In the genomic region with DNA sequence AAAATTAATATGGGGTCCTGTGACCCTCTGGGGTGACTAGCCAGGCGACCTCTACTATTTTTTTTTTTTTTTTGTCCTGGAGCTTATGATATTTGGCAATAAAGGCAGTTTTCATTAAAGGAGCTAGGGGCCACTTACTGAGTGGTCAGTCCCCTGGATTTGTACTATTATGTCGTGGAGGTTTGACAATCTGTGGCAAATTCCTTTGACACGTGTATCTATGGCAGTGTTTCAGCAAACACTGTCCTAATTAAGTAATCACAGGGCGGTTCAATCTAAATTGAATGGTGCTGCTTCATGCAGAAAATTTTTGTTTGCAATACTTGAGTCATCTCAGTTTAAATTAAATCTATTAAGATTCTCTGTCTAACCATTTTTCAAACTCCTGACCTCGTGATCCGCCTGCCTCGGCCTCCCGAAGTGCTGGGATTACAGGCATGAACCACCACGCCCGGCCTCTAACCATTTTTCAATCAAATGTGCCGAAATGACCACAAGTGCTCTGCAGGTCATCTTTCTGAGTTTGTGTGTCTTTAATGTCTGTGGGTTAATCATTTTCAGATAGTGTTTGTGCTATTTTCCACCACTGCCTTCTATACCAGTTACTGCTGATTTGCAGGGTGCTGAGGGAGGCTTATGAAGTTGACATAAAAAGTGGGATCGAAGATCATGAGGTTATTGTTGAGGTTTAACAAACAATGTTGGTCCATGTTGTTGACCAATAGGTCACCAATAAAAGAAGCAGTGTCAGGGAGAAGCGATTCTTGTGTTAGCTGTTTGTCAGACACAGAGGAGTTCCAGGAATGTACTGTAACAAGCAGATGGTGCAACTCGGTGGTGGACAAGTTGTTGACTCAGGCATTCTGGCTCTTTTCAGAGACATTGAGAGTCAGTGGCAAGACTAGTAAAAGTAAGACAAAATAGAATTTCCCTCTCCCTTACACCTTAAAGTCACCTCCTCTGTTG, we compare ENCODE assay signal across 1 cellular context.
A peak's percentile ranks its signal among the peaks of the same experiment; 100 is the strongest.
TF ChIP-seq lines count a peak whose summit lies in the region.

No MANE protein-coding gene starts in this region.

TF ChIP-seq in HepG2, 621 proteins besides CTCF, POLR2A, EP300 and RAD21 (continued from another document and continues in another):
- TF ChIP-seq, protein P1, sequence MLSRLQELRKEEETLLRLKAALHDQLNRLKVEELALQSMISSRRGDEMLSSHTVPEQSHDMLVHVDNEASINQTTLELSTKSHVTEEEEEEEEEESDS (CRISPR knock-in tag; IDR thresholded peaks at IDR 0.05; ENCODE audit: borderline replicate concordance), result no peak
- TF ChIP-seq SYNCRIP (IDR thresholded peaks at IDR 0.05; ENCODE audit: insufficient read depth, low read depth, low read length), result no peak
- TF ChIP-seq, protein P2, sequence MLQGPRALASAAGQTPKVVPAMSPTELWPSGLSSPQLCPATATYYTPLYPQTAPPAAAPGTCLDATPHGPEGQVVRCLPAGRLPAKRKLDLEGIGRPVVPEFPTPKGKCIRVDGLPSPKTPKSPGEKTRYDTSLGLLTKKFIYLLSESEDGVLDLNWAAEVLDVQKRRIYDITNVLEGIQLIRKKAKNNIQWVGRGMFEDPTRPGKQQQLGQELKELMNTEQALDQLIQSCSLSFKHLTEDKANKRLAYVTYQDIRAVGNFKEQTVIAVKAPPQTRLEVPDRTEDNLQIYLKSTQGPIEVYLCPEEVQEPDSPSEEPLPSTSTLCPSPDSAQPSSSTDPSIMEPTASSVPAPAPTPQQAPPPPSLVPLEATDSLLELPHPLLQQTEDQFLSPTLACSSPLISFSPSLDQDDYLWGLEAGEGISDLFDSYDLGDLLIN (CRISPR knock-in tag; IDR thresholded peaks at IDR 0.05; ENCODE audit: borderline replicate concordance), result no peak
- TF ChIP-seq ETV5 (CRISPR knock-in tag; IDR thresholded peaks at IDR 0.05; ENCODE audit: borderline replicate concordance), result peak; percentile 89
- TF ChIP-seq, protein P3, sequence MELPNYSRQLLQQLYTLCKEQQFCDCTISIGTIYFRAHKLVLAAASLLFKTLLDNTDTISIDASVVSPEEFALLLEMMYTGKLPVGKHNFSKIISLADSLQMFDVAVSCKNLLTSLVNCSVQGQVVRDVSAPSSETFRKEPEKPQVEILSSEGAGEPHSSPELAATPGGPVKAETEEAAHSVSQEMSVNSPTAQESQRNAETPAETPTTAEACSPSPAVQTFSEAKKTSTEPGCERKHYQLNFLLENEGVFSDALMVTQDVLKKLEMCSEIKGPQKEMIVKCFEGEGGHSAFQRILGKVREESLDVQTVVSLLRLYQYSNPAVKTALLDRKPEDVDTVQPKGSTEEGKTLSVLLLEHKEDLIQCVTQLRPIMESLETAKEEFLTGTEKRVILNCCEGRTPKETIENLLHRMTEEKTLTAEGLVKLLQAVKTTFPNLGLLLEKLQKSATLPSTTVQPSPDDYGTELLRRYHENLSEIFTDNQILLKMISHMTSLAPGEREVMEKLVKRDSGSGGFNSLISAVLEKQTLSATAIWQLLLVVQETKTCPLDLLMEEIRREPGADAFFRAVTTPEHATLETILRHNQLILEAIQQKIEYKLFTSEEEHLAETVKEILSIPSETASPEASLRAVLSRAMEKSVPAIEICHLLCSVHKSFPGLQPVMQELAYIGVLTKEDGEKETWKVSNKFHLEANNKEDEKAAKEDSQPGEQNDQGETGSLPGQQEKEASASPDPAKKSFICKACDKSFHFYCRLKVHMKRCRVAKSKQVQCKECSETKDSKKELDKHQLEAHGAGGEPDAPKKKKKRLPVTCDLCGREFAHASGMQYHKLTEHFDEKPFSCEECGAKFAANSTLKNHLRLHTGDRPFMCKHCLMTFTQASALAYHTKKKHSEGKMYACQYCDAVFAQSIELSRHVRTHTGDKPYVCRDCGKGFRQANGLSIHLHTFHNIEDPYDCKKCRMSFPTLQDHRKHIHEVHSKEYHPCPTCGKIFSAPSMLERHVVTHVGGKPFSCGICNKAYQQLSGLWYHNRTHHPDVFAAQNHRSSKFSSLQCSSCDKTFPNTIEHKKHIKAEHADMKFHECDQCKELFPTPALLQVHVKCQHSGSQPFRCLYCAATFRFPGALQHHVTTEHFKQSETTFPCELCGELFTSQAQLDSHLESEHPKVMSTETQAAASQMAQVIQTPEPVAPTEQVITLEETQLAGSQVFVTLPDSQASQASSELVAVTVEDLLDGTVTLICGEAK (IDR thresholded peaks at IDR 0.05), result no peak
- TF ChIP-seq, protein P3 (CRISPR knock-in tag; IDR thresholded peaks at IDR 0.05), result peak; percentile 70
- TF ChIP-seq SMARCC2 (IDR thresholded peaks at IDR 0.05), result peak; percentile 52; the same call in 1 of the 2 replicates
- TF ChIP-seq, protein P4, sequence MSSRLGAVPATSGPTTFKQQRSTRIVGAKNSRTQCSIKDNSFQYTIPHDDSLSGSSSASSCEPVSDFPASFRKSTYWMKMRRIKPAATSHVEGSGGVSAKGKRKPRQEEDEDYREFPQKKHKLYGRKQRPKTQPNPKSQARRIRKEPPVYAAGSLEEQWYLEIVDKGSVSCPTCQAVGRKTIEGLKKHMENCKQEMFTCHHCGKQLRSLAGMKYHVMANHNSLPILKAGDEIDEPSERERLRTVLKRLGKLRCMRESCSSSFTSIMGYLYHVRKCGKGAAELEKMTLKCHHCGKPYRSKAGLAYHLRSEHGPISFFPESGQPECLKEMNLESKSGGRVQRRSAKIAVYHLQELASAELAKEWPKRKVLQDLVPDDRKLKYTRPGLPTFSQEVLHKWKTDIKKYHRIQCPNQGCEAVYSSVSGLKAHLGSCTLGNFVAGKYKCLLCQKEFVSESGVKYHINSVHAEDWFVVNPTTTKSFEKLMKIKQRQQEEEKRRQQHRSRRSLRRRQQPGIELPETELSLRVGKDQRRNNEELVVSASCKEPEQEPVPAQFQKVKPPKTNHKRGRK (CRISPR knock-in tag; IDR thresholded peaks at IDR 0.05), result no peak
- TF ChIP-seq, protein P5, sequence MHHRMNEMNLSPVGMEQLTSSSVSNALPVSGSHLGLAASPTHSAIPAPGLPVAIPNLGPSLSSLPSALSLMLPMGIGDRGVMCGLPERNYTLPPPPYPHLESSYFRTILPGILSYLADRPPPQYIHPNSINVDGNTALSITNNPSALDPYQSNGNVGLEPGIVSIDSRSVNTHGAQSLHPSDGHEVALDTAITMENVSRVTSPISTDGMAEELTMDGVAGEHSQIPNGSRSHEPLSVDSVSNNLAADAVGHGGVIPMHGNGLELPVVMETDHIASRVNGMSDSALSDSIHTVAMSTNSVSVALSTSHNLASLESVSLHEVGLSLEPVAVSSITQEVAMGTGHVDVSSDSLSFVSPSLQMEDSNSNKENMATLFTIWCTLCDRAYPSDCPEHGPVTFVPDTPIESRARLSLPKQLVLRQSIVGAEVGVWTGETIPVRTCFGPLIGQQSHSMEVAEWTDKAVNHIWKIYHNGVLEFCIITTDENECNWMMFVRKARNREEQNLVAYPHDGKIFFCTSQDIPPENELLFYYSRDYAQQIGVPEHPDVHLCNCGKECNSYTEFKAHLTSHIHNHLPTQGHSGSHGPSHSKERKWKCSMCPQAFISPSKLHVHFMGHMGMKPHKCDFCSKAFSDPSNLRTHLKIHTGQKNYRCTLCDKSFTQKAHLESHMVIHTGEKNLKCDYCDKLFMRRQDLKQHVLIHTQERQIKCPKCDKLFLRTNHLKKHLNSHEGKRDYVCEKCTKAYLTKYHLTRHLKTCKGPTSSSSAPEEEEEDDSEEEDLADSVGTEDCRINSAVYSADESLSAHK (CRISPR knock-in tag; IDR thresholded peaks at IDR 0.05; ENCODE audit: borderline replicate concordance), result no peak
- no peak for TF ChIP-seq ZNF790 (CRISPR knock-in tag; IDR thresholded peaks at IDR 0.05; ENCODE audit: borderline replicate concordance)
- TF ChIP-seq NR2C2 (CRISPR knock-in tag; IDR thresholded peaks at IDR 0.05; ENCODE audit: borderline replicate concordance), result peak; percentile 71; the same call in 1 of the 2 replicates
- no peak for TF ChIP-seq LCORL (IDR thresholded peaks at IDR 0.05)
- TF ChIP-seq LCORL (CRISPR knock-in tag; IDR thresholded peaks at IDR 0.05), result peak; percentile 96
- TF ChIP-seq YY1 (IDR thresholded peaks at IDR 0.05; ENCODE audit: insufficient read depth, insufficient replicate concordance, low read depth, low read length), result no peak
- peak; percentile 83; the same call in 1 of the 2 replicates for TF ChIP-seq ZBTB20 (CRISPR knock-in tag; IDR thresholded peaks at IDR 0.05; ENCODE audit: borderline replicate concordance, low read depth)
- TF ChIP-seq, protein P6, sequence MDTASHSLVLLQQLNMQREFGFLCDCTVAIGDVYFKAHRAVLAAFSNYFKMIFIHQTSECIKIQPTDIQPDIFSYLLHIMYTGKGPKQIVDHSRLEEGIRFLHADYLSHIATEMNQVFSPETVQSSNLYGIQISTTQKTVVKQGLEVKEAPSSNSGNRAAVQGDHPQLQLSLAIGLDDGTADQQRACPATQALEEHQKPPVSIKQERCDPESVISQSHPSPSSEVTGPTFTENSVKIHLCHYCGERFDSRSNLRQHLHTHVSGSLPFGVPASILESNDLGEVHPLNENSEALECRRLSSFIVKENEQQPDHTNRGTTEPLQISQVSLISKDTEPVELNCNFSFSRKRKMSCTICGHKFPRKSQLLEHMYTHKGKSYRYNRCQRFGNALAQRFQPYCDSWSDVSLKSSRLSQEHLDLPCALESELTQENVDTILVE (CRISPR knock-in tag; IDR thresholded peaks at IDR 0.05), result peak; percentile 93; the same call in 1 of the 2 replicates
- TF ChIP-seq ZNF138 (CRISPR knock-in tag; IDR thresholded peaks at IDR 0.05; ENCODE audit: low read depth), result no peak
- no peak for TF ChIP-seq ELF4 (CRISPR knock-in tag; IDR thresholded peaks at IDR 0.05; ENCODE audit: borderline replicate concordance)
- TF ChIP-seq PCBP1 (IDR thresholded peaks at IDR 0.05; ENCODE audit: borderline replicate concordance, low read depth, low read length), result no peak
- TF ChIP-seq HNRNPUL1 (IDR thresholded peaks at IDR 0.05; ENCODE audit: low read depth, low read length), result no peak
- peak; percentile 41 for TF ChIP-seq STAG1 (CRISPR knock-in tag; IDR thresholded peaks at IDR 0.05)
- no peak for TF ChIP-seq KLF13 (CRISPR knock-in tag; IDR thresholded peaks at IDR 0.05)
- TF ChIP-seq ZNF451 (CRISPR knock-in tag; IDR thresholded peaks at IDR 0.05), result no peak
- TF ChIP-seq CHCHD3 (CRISPR knock-in tag; IDR thresholded peaks at IDR 0.05), result no peak
- TF ChIP-seq, protein P7, sequence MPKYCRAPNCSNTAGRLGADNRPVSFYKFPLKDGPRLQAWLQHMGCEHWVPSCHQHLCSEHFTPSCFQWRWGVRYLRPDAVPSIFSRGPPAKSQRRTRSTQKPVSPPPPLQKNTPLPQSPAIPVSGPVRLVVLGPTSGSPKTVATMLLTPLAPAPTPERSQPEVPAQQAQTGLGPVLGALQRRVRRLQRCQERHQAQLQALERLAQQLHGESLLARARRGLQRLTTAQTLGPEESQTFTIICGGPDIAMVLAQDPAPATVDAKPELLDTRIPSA (CRISPR knock-in tag; IDR thresholded peaks at IDR 0.05; ENCODE audit: borderline replicate concordance), result no peak
- TF ChIP-seq, protein P8, sequence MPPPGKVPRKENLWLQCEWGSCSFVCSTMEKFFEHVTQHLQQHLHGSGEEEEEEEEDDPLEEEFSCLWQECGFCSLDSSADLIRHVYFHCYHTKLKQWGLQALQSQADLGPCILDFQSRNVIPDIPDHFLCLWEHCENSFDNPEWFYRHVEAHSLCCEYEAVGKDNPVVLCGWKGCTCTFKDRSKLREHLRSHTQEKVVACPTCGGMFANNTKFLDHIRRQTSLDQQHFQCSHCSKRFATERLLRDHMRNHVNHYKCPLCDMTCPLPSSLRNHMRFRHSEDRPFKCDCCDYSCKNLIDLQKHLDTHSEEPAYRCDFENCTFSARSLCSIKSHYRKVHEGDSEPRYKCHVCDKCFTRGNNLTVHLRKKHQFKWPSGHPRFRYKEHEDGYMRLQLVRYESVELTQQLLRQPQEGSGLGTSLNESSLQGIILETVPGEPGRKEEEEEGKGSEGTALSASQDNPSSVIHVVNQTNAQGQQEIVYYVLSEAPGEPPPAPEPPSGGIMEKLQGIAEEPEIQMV (CRISPR knock-in tag; IDR thresholded peaks at IDR 0.05; ENCODE audit: low read depth), result no peak
- TF ChIP-seq, protein P9, sequence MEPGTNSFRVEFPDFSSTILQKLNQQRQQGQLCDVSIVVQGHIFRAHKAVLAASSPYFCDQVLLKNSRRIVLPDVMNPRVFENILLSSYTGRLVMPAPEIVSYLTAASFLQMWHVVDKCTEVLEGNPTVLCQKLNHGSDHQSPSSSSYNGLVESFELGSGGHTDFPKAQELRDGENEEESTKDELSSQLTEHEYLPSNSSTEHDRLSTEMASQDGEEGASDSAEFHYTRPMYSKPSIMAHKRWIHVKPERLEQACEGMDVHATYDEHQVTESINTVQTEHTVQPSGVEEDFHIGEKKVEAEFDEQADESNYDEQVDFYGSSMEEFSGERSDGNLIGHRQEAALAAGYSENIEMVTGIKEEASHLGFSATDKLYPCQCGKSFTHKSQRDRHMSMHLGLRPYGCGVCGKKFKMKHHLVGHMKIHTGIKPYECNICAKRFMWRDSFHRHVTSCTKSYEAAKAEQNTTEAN (CRISPR knock-in tag; conservative IDR thresholded peaks at IDR 0.05), result peak; percentile 97
- TF ChIP-seq NFYB (CRISPR knock-in tag; IDR thresholded peaks at IDR 0.05), result no peak
- TF ChIP-seq, protein P10, sequence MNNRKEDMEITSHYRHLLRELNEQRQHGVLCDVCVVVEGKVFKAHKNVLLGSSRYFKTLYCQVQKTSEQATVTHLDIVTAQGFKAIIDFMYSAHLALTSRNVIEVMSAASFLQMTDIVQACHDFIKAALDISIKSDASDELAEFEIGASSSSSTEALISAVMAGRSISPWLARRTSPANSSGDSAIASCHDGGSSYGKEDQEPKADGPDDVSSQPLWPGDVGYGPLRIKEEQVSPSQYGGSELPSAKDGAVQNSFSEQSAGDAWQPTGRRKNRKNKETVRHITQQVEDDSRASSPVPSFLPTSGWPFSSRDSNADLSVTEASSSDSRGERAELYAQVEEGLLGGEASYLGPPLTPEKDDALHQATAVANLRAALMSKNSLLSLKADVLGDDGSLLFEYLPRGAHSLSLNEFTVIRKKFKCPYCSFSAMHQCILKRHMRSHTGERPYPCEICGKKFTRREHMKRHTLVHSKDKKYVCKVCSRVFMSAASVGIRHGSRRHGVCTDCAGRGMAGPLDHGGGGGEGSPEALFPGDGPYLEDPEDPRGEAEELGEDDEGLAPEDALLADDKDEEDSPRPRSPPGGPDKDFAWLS (CRISPR knock-in tag; IDR thresholded peaks at IDR 0.05; ENCODE audit: borderline replicate concordance), result no peak
- TF ChIP-seq PAX8 (CRISPR knock-in tag; IDR thresholded peaks at IDR 0.05; ENCODE audit: borderline replicate concordance), result no peak
